ENCODE assay signal across 1 cellular context in genomic region chr11:73401217-73401923, GRCh38.
TF ChIP-seq lines count a peak whose summit lies in the region.

No MANE protein-coding gene starts in this region.

TF ChIP-seq in GM12878, 131 proteins besides CTCF, POLR2A, EP300 and RAD21:
- TF ChIP-seq RCOR1 (conservative IDR thresholded peaks at IDR 0.05; ENCODE audit: low read depth, low read length) (no peak), POLR2AphosphoS5 (IDR thresholded peaks at IDR 0.05; ENCODE audit: low read length) (peak; percentile 52; the same call in 1 of the 2 replicates)
